In genomic region chr6:17584241-17584803, GRCh38 we compare ENCODE assay signal across 8 cellular contexts. TPM values are rescaled to one million over a fixed set of nuclear protein-coding genes. Genes with fewer than 3 reads are reported as not detected.
DNase-seq lines count a peak whose midpoint lies in the region; ATAC-seq, FAIRE-seq and TF ChIP-seq lines count a peak whose summit lies in the region.

No MANE protein-coding gene starts in this region.

- FAIRE-seq in endothelial cell of umbilical vein (lab: Jason Lieb, UNC) (peak; percentile 79), urothelium cell line (lab: Jason Lieb, UNC) (no peak)

- TF ChIP-seq POLR2A in NB4 (IDR thresholded peaks at IDR 0.05; ENCODE audit: extremely low read depth, insufficient read length) (no peak), endothelial cell of umbilical vein (IDR thresholded peaks at IDR 0.05; ENCODE audit: low read depth, low read length) (no peak)

- DNase-seq in DND-41 (no peak), NB4 (ENCODE audit: low read depth) (peak; percentile 64), SJCRH30 (peak; percentile 45 to 84), endothelial cell of umbilical vein (ENCODE audit: low read depth, low spot score) (peak; percentile 84), mucosa of gallbladder (ENCODE audit: low spot score) (peak; percentile 34), urothelium cell line (ENCODE audit: low spot score) (peak; percentile 57)

- H3K9ac ChIP-seq in DND-41 (ENCODE audit: low read depth, low read length) (no peak overlapping the region), endothelial cell of umbilical vein (replicated peaks; ENCODE audit: extremely low read depth, insufficient read depth, low read length) (no peak overlapping the region)

- H3K36me3 ChIP-seq in DND-41 (ENCODE audit: insufficient read depth, low read length) (no peaks in the 10 kb centered on the region), SJCRH30 (no peaks in the 10 kb centered on the region), endothelial cell of umbilical vein (ENCODE audit: control insufficient read depth in 2 of 2, extremely low read depth in 1 of 2, insufficient read depth in 2 of 2, low read length in 2 of 2) (no peaks in the 10 kb centered on the region)

- CTCF ChIA-PET in endothelial cell of umbilical vein (lab: Charles Lee): interaction anchor here (0.6 to 1.7 kb wide), 74 partner anchors 8 to 498 kb away, joined by 3 to 45 read pairs (median 4); partner anchors contain the start of genes CAP2, FAM8A1 and RBM24

- no peaks in the 10 kb centered on the region for H3K9me1 ChIP-seq in endothelial cell of umbilical vein (replicated peaks; ENCODE audit: control insufficient read depth, extremely low read depth, insufficient read depth, low read length)

- H3K4me1 ChIP-seq in DND-41 (ENCODE audit: insufficient read depth, low read length): peaks cover 5% of the 10 kb centered on the region
- peaks cover 4% of the 10 kb centered on the region; the same call in 1 of the 2 replicates for H3K4me1 ChIP-seq in SJCRH30
- peaks cover 8% of the 10 kb centered on the region for H3K4me1 ChIP-seq in endothelial cell of umbilical vein (ENCODE audit: control insufficient read depth, extremely low read depth, insufficient read depth, low read length)

- POLR2A ChIA-PET in endothelial cell of umbilical vein (lab: Charles Lee): no interaction called here

- no peak overlapping the region for H2AFZ ChIP-seq in DND-41 (ENCODE audit: low read depth, low read length)
- peak overlapping the region; percentile 26 for H2AFZ ChIP-seq in endothelial cell of umbilical vein (ENCODE audit: low read depth, low read length)

- BruUV-seq in endothelial cell of umbilical vein (replicated peaks; lab: Mats Ljungman, UMichigan): no TSS peak

- H4K20me1 ChIP-seq in DND-41 (ENCODE audit: insufficient read depth, low read length): no peaks in the 10 kb centered on the region
- H4K20me1 ChIP-seq in endothelial cell of umbilical vein (replicated peaks; ENCODE audit: control insufficient read depth, extremely low read depth, insufficient read depth, low read length): no peaks in the 10 kb centered on the region

- H3K27ac ChIP-seq in DND-41 (ENCODE audit: low read length) (no peak overlapping the region), SJCRH30 (peak overlapping the region; percentile 15; the same call in 1 of the 2 replicates), endothelial cell of umbilical vein (ENCODE audit: insufficient read depth, low read depth, low read length) (peak overlapping the region; percentile 63)

- ATAC-seq in DND-41 (ENCODE audit: insufficient read depth, low read depth) (peak; percentile 80), GM21723 (IDR thresholded peaks at IDR 0.05; ENCODE audit: unreplicated experiment) (peak; percentile 71), HG03442 (IDR thresholded peaks at IDR 0.05; ENCODE audit: unreplicated experiment) (no peak)

- peak; percentile 62 for TF ChIP-seq CTCF in DND-41 (IDR thresholded peaks at IDR 0.05; ENCODE audit: borderline replicate concordance, extremely low read depth, low read length, poor library complexity, severe bottlenecking)
- peak; percentile 58 for TF ChIP-seq CTCF in NB4 (IDR thresholded peaks at IDR 0.05; ENCODE audit: low read depth, low read length)
- TF ChIP-seq CTCF in endothelial cell of umbilical vein (IDR thresholded peaks at IDR 0.05; ENCODE audit: extremely low read depth in 1 of 2, insufficient read depth in 1 of 2, low read depth in 1 of 2, low read length in 2 of 2): peak; percentile 38 to 61

- intact Hi-C loops in endothelial cell of umbilical vein (cut with micrococcal nuclease): loop anchor here (1.0 kb wide), 8 partner anchors 93 to 538 kb away; partner anchors contain the start of gene NHLRC1

- H3K27me3 ChIP-seq in DND-41 (ENCODE audit: insufficient read depth, low read length, poor library complexity) (no peaks in the 10 kb centered on the region), SJCRH30 (no peaks in the 10 kb centered on the region), endothelial cell of umbilical vein (ENCODE audit: control insufficient read depth in 2 of 2, insufficient read depth in 2 of 2, low read length in 2 of 2) (no peaks in the 10 kb centered on the region)

- dilution Hi-C loops in endothelial cell of umbilical vein (cut with MboI; ENCODE audit: extremely low pct_ligation_motif_present, low sequenced_read_pairs): no loop called here

- H3K79me2 ChIP-seq in DND-41 (ENCODE audit: insufficient read depth, low read length) (no peaks in the 10 kb centered on the region), endothelial cell of umbilical vein (ENCODE audit: control insufficient read depth, insufficient read depth, low read length) (no peaks in the 10 kb centered on the region)

- H3K9me3 ChIP-seq in DND-41 (ENCODE audit: insufficient read depth, low read length, severe bottlenecking) (no peaks in the 10 kb centered on the region), SJCRH30 (replicated peaks) (no peaks in the 10 kb centered on the region), endothelial cell of umbilical vein (replicated peaks; ENCODE audit: control insufficient read depth, insufficient read depth, low read length) (no peaks in the 10 kb centered on the region)

- H3K4me2 ChIP-seq in DND-41 (ENCODE audit: insufficient read depth, low read length) (no peak overlapping the region), endothelial cell of umbilical vein (ENCODE audit: insufficient read depth, low read length) (peak overlapping the region; percentile 43)

- no peak overlapping the region for H3K4me3 ChIP-seq in DND-41 (ENCODE audit: low read depth in 1 of 2, low read length in 2 of 2)
- H3K4me3 ChIP-seq in NB4 (ENCODE audit: low read depth, low read length): no peak overlapping the region
- H3K4me3 ChIP-seq in SJCRH30: peak overlapping the region; percentile 36
- H3K4me3 ChIP-seq in endothelial cell of umbilical vein (replicated peaks in 1 of 3; ENCODE audit: insufficient read depth in 1 of 3, low read depth in 1 of 3, low read length in 3 of 3): peak overlapping the region in 1 of 3 experiments; percentile 13

TF ChIP-seq in endothelial cell of umbilical vein, 7 proteins besides CTCF, POLR2A, EP300 and RAD21:
- TF ChIP-seq JUN (IDR thresholded peaks at IDR 0.05; ENCODE audit: borderline replicate concordance, insufficient read depth, insufficient read length, low read depth) (no peak), GATA2 (IDR thresholded peaks at IDR 0.05; ENCODE audit: insufficient read depth, insufficient read length, low read depth, low read length) (no peak), FOS (IDR thresholded peaks at IDR 0.05; ENCODE audit: borderline replicate concordance, insufficient read depth, low read length) (peak; percentile 6), MYC (IDR thresholded peaks at IDR 0.05; ENCODE audit: low read depth, low read length) (no peak)

RNA-seq across cellular contexts. Expression of gene FAM8A1, which starts 15.8 kb away (rescaled TPM):
- total RNA-seq in SJCRH30 (2014; rRNA removed; shearing (Covaris generic)): 8.7 and 9.4 TPM in 2 replicates
- total RNA-seq in endothelial cell of umbilical vein (11.3 and 11.5 TPM in 2 replicates), mucosa of gallbladder (34.3 TPM)
- polyA plus RNA-seq in endothelial cell of umbilical vein: 4.3 and 4.8 TPM in 2 replicates
- polyA plus RNA-seq in endothelial cell of umbilical vein (2011; cell fraction: cytosol; rRNA removed): 4.2 and 4.8 TPM in 2 replicates
- 5.7 and 7.6 TPM in 2 replicates for polyA plus RNA-seq in endothelial cell of umbilical vein (2011; cell fraction: nucleus; rRNA removed)
- polyA plus RNA-seq in endothelial cell of umbilical vein (2012): 8.2 and 9.5 TPM in 2 replicates
- 5.5 and 5.7 TPM in 2 replicates for polyA minus RNA-seq in endothelial cell of umbilical vein
- 7.6 TPM for polyA minus RNA-seq in endothelial cell of umbilical vein (2011; cell fraction: cytosol; rRNA and poly(A)+ RNA removed)
- polyA minus RNA-seq in endothelial cell of umbilical vein (2011; cell fraction: nucleus; rRNA and poly(A)+ RNA removed): 4.0 and 4.5 TPM in 2 replicates
